8 cellular contexts compared by ENCODE assay signal in the genomic region with DNA sequence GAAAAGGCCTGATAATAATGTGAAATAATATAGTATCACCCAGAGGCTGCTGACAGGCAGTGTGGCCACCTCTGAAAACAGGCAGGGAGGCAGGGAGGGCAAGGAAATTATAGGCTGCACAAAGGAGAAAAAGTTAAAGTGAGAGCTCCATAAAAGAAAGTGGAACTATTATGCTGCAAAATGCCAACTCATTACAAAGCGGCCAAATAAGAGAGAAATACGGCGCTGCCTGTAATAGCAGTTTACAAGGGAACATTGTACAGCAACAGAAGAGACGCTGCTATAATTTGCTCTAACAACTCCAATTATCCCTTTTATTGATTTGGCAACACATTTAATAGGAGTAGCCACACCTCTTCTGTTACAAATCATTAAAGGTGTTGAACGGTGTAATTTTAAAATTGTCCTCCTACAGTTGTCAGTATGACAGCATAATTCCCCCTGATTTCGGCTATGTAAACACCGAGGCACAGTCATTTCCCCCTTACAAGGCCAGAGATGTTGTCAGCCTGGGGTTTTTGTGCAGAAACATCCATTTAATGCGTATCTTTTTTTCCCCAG.
A peak's percentile ranks its signal among the peaks of the same experiment; 100 is the strongest.
DNase-seq lines count a peak whose midpoint lies in the region; ATAC-seq and TF ChIP-seq lines count a peak whose summit lies in the region.

No MANE protein-coding gene starts in this region.

- H3K27ac ChIP-seq in BLaER1 treated with 17β-estradiol and CSF1 and Interleukin-3, amounts not matched to agents 10 nM and 100 nM, result peak overlapping the region; percentile 65 to 84 (median 76); a peak in 21 of 22 replicates
- peak overlapping the region; percentile 75 for H3K27ac ChIP-seq in lower lobe of right lung

- POLR2A ChIA-PET in activated CD4-positive, alpha-beta memory T cell treated with anti-CD3 and anti-CD28 coated beads, Interleukin-2, amount 10 ng/mL, durations not matched to agents 7 days and 5 days (lab: Charles Lee), result interaction anchor here (1.0 to 1.8 kb wide), 8 partner anchors 9 to 227 kb away, joined by 3 to 9 read pairs (median 5); partner anchors contain the start of genes AATF, GGNBP2 and MRM1

- H3K4me2 ChIP-seq in BLaER1 treated with 17β-estradiol and CSF1 and Interleukin-3, amounts not matched to agents 10 nM and 100 nM, result peak overlapping the region; percentile 86 to 96 (median 94)

- H3K9me3 Mint-ChIP-seq in activated CD4-positive, alpha-beta memory T cell treated with anti-CD3 and anti-CD28 coated beads, Interleukin-2, amount 10 ng/mL, durations not matched to agents 7 days and 5 days, result no peaks in the 10 kb centered on the region

- peak overlapping the region; percentile 48 to 63 (median 56); a peak in 19 of 20 replicates for H3K4me3 ChIP-seq in BLaER1 treated with 17β-estradiol and CSF1 and Interleukin-3, amounts not matched to agents 10 nM and 100 nM
- H3K4me3 ChIP-seq in lower lobe of right lung, result peak overlapping the region; percentile 60

- H3K36me3 ChIP-seq in BLaER1 treated with 17β-estradiol and CSF1 and Interleukin-3, amounts not matched to agents 10 nM and 100 nM, result no peaks in the 10 kb centered on the region
- no peaks in the 10 kb centered on the region for H3K36me3 ChIP-seq in lower lobe of right lung

- peak overlapping the region; percentile 94 for H3K27ac Mint-ChIP-seq in activated CD4-positive, alpha-beta memory T cell treated with anti-CD3 and anti-CD28 coated beads, Interleukin-2, amount 10 ng/mL, durations not matched to agents 7 days and 5 days

- CTCF ChIA-PET in activated CD4-positive, alpha-beta memory T cell treated with anti-CD3 and anti-CD28 coated beads, Interleukin-2, amount 10 ng/mL, durations not matched to agents 7 days and 5 days (lab: Charles Lee), result interaction anchor here (0.9 to 2.1 kb wide), 4 partner anchors 9 to 120 kb away, joined by 3 to 7 read pairs (median 4); partner anchors contain the start of gene MRM1

- peaks cover 40 to 83% (median 73%) of the 10 kb centered on the region in 10 experiments for H3K4me1 ChIP-seq in BLaER1 treated with 17β-estradiol and CSF1 and Interleukin-3, amounts not matched to agents 10 nM and 100 nM
- H3K4me1 ChIP-seq in lower lobe of right lung, result peaks cover 5% of the 10 kb centered on the region

- DNase-seq in activated CD4-positive, alpha-beta memory T cell treated with anti-CD3 and anti-CD28 coated beads, Interleukin-2, amount 10 ng/mL, durations not matched to agents 7 days and 5 days, result no peak
- DNase-seq in lower lobe of right lung, result no peak
- DNase-seq in NCI-H1694 treated with DMSO at 0.1 percent for 48 hours (lab: John Stamatoyannopoulos, UW), result no peak
- DNase-seq in activated CD4-positive, CD25-positive, alpha-beta regulatory T cell (lab: John Stamatoyannopoulos, UW), result no peak
- DNase-seq in middle frontal gyrus (ENCODE audit: extremely low spot score, low spot score), result no peak
- no peak for DNase-seq in amniotic stem cell (lab: John Stamatoyannopoulos, UW)

- intact Hi-C loops in lower lobe of right lung (cut with DNase I), result no loop called here

- no peaks in the 10 kb centered on the region for H3K27me3 ChIP-seq in BLaER1 treated with 17β-estradiol and CSF1 and Interleukin-3, amounts not matched to agents 10 nM and 100 nM
- H3K27me3 ChIP-seq in lower lobe of right lung (ENCODE audit: low read depth), result peaks cover 4% of the 10 kb centered on the region

- peaks cover 45% of the 10 kb centered on the region for H3K4me1 Mint-ChIP-seq in activated CD4-positive, alpha-beta memory T cell treated with anti-CD3 and anti-CD28 coated beads, Interleukin-2, amount 10 ng/mL, durations not matched to agents 7 days and 5 days

- no peak for TF ChIP-seq CTCF in lower lobe of right lung (IDR thresholded peaks at IDR 0.05)

- H3K9me3 ChIP-seq in BLaER1 treated with 17β-estradiol and CSF1 and Interleukin-3, amounts not matched to agents 10 nM and 100 nM (replicated peaks in 1 of 11), result peaks cover 0 to 17% (median 14%) of the 10 kb centered on the region in 11 experiments; a peak in 15 of 22 replicates
- H3K9me3 ChIP-seq in lower lobe of right lung, result no peaks in the 10 kb centered on the region

- no peaks in the 10 kb centered on the region for H3K36me3 Mint-ChIP-seq in activated CD4-positive, alpha-beta memory T cell treated with anti-CD3 and anti-CD28 coated beads, Interleukin-2, amount 10 ng/mL, durations not matched to agents 7 days and 5 days (ENCODE audit: low read depth)

- H3K27me3 Mint-ChIP-seq in activated CD4-positive, alpha-beta memory T cell treated with anti-CD3 and anti-CD28 coated beads, Interleukin-2, amount 10 ng/mL, durations not matched to agents 7 days and 5 days, result peaks cover under 1% of the 10 kb centered on the region

- no peaks in the 10 kb centered on the region for H4K20me1 ChIP-seq in BLaER1 treated with 17β-estradiol and CSF1 and Interleukin-3, amounts not matched to agents 10 nM and 100 nM

- peak overlapping the region; percentile 65 to 79 (median 76); a peak in 21 of 22 replicates for H3K9ac ChIP-seq in BLaER1 treated with 17β-estradiol and CSF1 and Interleukin-3, amounts not matched to agents 10 nM and 100 nM

- peak overlapping the region; percentile 73 for H3K4me3 Mint-ChIP-seq in activated CD4-positive, alpha-beta memory T cell treated with anti-CD3 and anti-CD28 coated beads, Interleukin-2, amount 10 ng/mL, durations not matched to agents 7 days and 5 days

- ATAC-seq in HG02642 (IDR thresholded peaks at IDR 0.05; ENCODE audit: poor library complexity, unreplicated experiment) (peak; percentile 10), lower lobe of right lung (no peak)
